ENCODE assay signal across 12 cellular contexts in the genomic region with DNA sequence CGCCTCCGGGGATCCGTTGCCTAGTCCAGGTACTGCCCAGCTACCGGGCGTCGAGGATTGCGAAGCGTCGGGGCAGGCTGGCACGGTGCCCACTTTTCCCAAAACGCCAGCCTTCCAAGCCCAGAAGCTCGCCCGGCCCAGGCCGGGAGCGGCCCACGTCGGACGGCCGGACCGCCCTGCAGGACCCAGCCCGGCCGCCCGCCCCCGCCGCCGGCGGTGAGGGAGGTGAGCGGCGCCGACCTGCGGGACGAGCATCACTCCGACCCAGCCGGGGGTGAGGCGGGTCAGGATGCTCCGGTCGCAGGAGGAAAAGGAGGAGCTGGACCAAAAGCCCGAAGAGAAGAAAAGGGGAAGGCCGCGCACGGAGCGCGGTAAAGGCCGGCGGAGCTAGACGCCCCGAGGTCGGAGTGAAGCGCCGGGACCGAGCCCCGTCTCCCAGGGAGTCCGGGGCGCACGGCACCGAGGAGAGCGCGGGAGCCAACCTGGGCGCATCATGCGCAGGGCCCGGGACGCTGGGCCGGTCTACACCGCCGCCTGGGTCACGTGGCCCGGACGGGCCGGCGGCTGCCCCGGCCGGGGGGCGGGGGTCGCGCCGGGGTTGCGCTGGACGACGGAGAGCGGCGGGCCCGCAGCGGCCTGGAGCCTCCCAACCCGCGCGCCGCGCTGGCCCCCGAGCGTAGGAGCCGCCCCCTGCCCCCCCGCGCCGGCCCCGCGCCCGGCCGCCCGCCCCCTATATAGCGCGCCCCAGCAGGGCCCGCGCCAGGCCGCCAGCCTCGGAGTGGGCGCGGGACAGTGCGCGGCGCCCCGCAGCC. TPM values are rescaled to one million over a fixed set of nuclear protein-coding genes. Genes with fewer than 3 reads are reported as not detected.
DNase-seq lines count a peak whose midpoint lies in the region; FAIRE-seq and TF ChIP-seq lines count a peak whose summit lies in the region.
"Had no signal": no experiment of that assay in that cellular context is flagged by ENCODE, and none has a peak within 500 bp of the region (broad histone marks: within the 10 kb centered on the region; RNA-seq: fewer than 3 reads in every experiment).

A gene (plus strand): TSS at position 762 of the 812 bp plus-strand sequence. CDS start 146 bp downstream, outside the sequence.

- H3K4me1 ChIP-seq in HUES6 (ENCODE audit: control insufficient read depth, insufficient read depth, low read length) = peaks cover 13% of the 10 kb centered on the region
- H3K4me1 ChIP-seq in endothelial cell of umbilical vein (ENCODE audit: control insufficient read depth, extremely low read depth, insufficient read depth, low read length) = peaks cover 30% of the 10 kb centered on the region
- H3K4me1 ChIP-seq in HAP-1 = no peaks in the 10 kb centered on the region

- H3K9ac ChIP-seq in HUES6 (ENCODE audit: low read length) (no peak within 1 kb of the TSS), endothelial cell of umbilical vein (replicated peaks; ENCODE audit: extremely low read depth, insufficient read depth, low read length) (no peak within 1 kb of the TSS)

- peak within 1 kb of the TSS; percentile 76 to 79 (median 77) for H3K4me3 Mint-ChIP-seq in nephron

- no peaks in the 10 kb centered on the region for H3K36me3 Mint-ChIP-seq in nephron (ENCODE audit: low read depth)

- BruUV-seq in endothelial cell of umbilical vein (replicated peaks; lab: Mats Ljungman, UMichigan) = no TSS peak

- dilution Hi-C loops in endothelial cell of umbilical vein (cut with MboI; ENCODE audit: extremely low pct_ligation_motif_present, low sequenced_read_pairs) = loop anchor here (25.0 kb wide), 1 partner anchor 101 kb away; a partner anchor contains a TSS

- no peaks in the 10 kb centered on the region for H4K20me1 ChIP-seq in endothelial cell of umbilical vein (replicated peaks; ENCODE audit: control insufficient read depth, extremely low read depth, insufficient read depth, low read length)

- H3K27ac ChIP-seq in HUES6 (ENCODE audit: low read depth, low read length) = no peak within 1 kb of the TSS
- H3K27ac ChIP-seq in endothelial cell of umbilical vein (ENCODE audit: insufficient read depth, low read depth, low read length) = no peak within 1 kb of the TSS

- CTCF ChIA-PET in endothelial cell of umbilical vein (lab: Charles Lee) = interaction anchor here (0.7 to 4.3 kb wide), 3 partner anchors 12 to 92 kb away, joined by 4 to 61 read pairs (median 6); no protein-coding TSS in a partner anchor

- peak within 1 kb of the TSS; percentile 25 for H3K4me2 ChIP-seq in endothelial cell of umbilical vein (ENCODE audit: insufficient read depth, low read length)

- no peak for FAIRE-seq in endothelial cell of umbilical vein (lab: Jason Lieb, UNC)

- POLR2A ChIA-PET in endothelial cell of umbilical vein (lab: Charles Lee) = interaction anchor here (2.5 kb wide), 1 partner anchor 92 kb away, joined by 11 read pairs; no protein-coding TSS in a partner anchor

- H3K79me2 ChIP-seq in endothelial cell of umbilical vein (ENCODE audit: control insufficient read depth, insufficient read depth, low read length) = no peaks in the 10 kb centered on the region

- peak within 1 kb of the TSS; percentile 2 to 54 (median 10) for H3K27ac Mint-ChIP-seq in nephron

- H3K4me1 Mint-ChIP-seq in nephron = peaks cover 23% of the 10 kb centered on the region

- H2AFZ ChIP-seq in endothelial cell of umbilical vein (ENCODE audit: low read depth, low read length) = peak within 1 kb of the TSS; percentile 50

- H3K9me1 ChIP-seq in endothelial cell of umbilical vein (replicated peaks; ENCODE audit: control insufficient read depth, extremely low read depth, insufficient read depth, low read length) = no peaks in the 10 kb centered on the region

- TF ChIP-seq POLR2A in endothelial cell of umbilical vein (IDR thresholded peaks at IDR 0.05; ENCODE audit: low read depth, low read length) = no peak

- TF ChIP-seq CTCF in endothelial cell of umbilical vein (IDR thresholded peaks at IDR 0.05; ENCODE audit: extremely low read depth in 1 of 2, insufficient read depth in 1 of 2, low read depth in 1 of 2, low read length in 2 of 2) (no peak), nephron (IDR thresholded peaks at IDR 0.05; ENCODE audit: unreplicated experiment in 3 of 3) (no peak)

- peaks cover 3% of the 10 kb centered on the region for H3K9me3 Mint-ChIP-seq in nephron

- H3K27me3 ChIP-seq in HUES6 (ENCODE audit: control insufficient read depth, insufficient read depth, low read length) (peaks cover 95% of the 10 kb centered on the region), endothelial cell of umbilical vein (ENCODE audit: control insufficient read depth in 2 of 2, insufficient read depth in 2 of 2, low read length in 2 of 2) (no peaks in the 10 kb centered on the region), HAP-1 (ENCODE audit: low read depth) (peaks cover 8% of the 10 kb centered on the region; the same call in 1 of the 2 replicates)

- H3K9me3 ChIP-seq in HUES6 (ENCODE audit: control insufficient read depth, insufficient read depth, low read depth, low read length) = no peaks in the 10 kb centered on the region
- H3K9me3 ChIP-seq in endothelial cell of umbilical vein (replicated peaks; ENCODE audit: control insufficient read depth, insufficient read depth, low read length) = no peaks in the 10 kb centered on the region
- no peaks in the 10 kb centered on the region for H3K9me3 ChIP-seq in HAP-1

- intact Hi-C loops in endothelial cell of umbilical vein (cut with micrococcal nuclease) = no loop called here

- H3K27me3 Mint-ChIP-seq in nephron (ENCODE audit: low read depth) = peaks cover 89% of the 10 kb centered on the region

- peak; percentile 32 for DNase-seq in AG20443 (ENCODE audit: low spot score)
- DNase-seq in endothelial cell of umbilical vein (ENCODE audit: low read depth, low spot score) = no peak
- DNase-seq in NCI-H2107 treated with DMSO at 0.1 percent for 48 hours (lab: John Stamatoyannopoulos, UW; ENCODE audit: unreplicated experiment) = no peak
- no peak for DNase-seq in NCI-H510A (lab: John Stamatoyannopoulos, UW)
- no peak for DNase-seq in activated T-cell treated with anti-CD3 and anti-CD28 coated beads, Interleukin-2, amount 50 U/mL, for 1 hour
- DNase-seq in HAP-1 (ENCODE audit: low spot score in 2 of 2) = no peak
- DNase-seq: activated CD4-positive, alpha-beta T cell treated with anti-CD3 and anti-CD28 coated beads for 4 hours; erythroblast; NCI-H1105; stimulated activated CD4-positive, alpha-beta T cell treated with anti-CD3 and anti-CD28 coated beads, Interleukin-4, amount 100 ng/mL, for 1 hour had no signal

- no peaks in the 10 kb centered on the region for H3K36me3 ChIP-seq in HUES6 (ENCODE audit: control insufficient read depth, insufficient read depth, low read length)
- no peaks in the 10 kb centered on the region for H3K36me3 ChIP-seq in endothelial cell of umbilical vein (ENCODE audit: control insufficient read depth in 2 of 2, extremely low read depth in 1 of 2, insufficient read depth in 2 of 2, low read length in 2 of 2)
- H3K36me3 ChIP-seq in HAP-1 (replicated peaks) = no peaks in the 10 kb centered on the region

- H3K4me3 ChIP-seq in HUES6 (ENCODE audit: low read depth, low read length) = peak within 1 kb of the TSS; percentile 56
- H3K4me3 ChIP-seq in endothelial cell of umbilical vein (replicated peaks in 1 of 3; ENCODE audit: insufficient read depth in 1 of 3, low read depth in 1 of 3, low read length in 3 of 3) = peak within 1 kb of the TSS in 1 of 3 experiments; percentile 25
- H3K4me3 ChIP-seq in HAP-1 = no peak within 1 kb of the TSS

- in situ Hi-C loops in HAP-1 (cut with MboI; ENCODE audit: low sequenced_read_pairs) = no loop called here

TF ChIP-seq in endothelial cell of umbilical vein, 7 proteins besides CTCF, POLR2A, EP300 and RAD21:
- TF ChIP-seq, protein P1, sequence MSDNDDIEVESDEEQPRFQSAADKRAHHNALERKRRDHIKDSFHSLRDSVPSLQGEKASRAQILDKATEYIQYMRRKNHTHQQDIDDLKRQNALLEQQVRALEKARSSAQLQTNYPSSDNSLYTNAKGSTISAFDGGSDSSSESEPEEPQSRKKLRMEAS (IDR thresholded peaks at IDR 0.05; ENCODE audit: insufficient read depth, insufficient read length) = no peak
- TF ChIP-seq JUN (IDR thresholded peaks at IDR 0.05; ENCODE audit: borderline replicate concordance, insufficient read depth, insufficient read length, low read depth) = no peak
- TF ChIP-seq EZH2 (IDR thresholded peaks at IDR 0.05; ENCODE audit: borderline replicate concordance, low read depth, low read length, severe bottlenecking) = peak; percentile 80
- no peak for TF ChIP-seq POLR2AphosphoS5 (IDR thresholded peaks at IDR 0.05; ENCODE audit: insufficient read depth, low read depth, low read length)

RNA-seq across cellular contexts. Expression of the gene that starts here (rescaled TPM):
- total RNA-seq in endothelial cell of umbilical vein = 0.67 and 0.95 TPM in 2 replicates
- 2.3 and 2.7 TPM in 2 replicates for polyA plus RNA-seq in endothelial cell of umbilical vein
- polyA plus RNA-seq in endothelial cell of umbilical vein (2011; cell fraction: cytosol; rRNA removed) = 0.76 and 1.8 TPM in 2 replicates
- 1.3 and 2.9 TPM in 2 replicates for polyA plus RNA-seq in endothelial cell of umbilical vein (2011; cell fraction: nucleus; rRNA removed)
- polyA plus RNA-seq in endothelial cell of umbilical vein (2012) = 0.23 and 0.31 TPM in 2 replicates
- 0.68 and 0.92 TPM in 2 replicates for polyA minus RNA-seq in endothelial cell of umbilical vein
- polyA minus RNA-seq in endothelial cell of umbilical vein (2011; cell fraction: cytosol; rRNA and poly(A)+ RNA removed) = not detected
- polyA minus RNA-seq in endothelial cell of umbilical vein (2011; cell fraction: nucleus; rRNA and poly(A)+ RNA removed) = 0.48 TPM in 1 of 2 replicates, not detected in the other
